ENCODE assay signal across 9 cellular contexts in genomic region chr3:149659173-149659468, GRCh38. TPM values are rescaled to one million over a fixed set of nuclear protein-coding genes. Genes with fewer than 3 reads are reported as not detected.
DNase-seq lines count a peak whose midpoint lies in the region; ATAC-seq and TF ChIP-seq lines count a peak whose summit lies in the region.
"Had no signal": no experiment of that assay in that cellular context is flagged by ENCODE, and none has a peak within 500 bp of the region (broad histone marks: within the 10 kb centered on the region; RNA-seq: fewer than 3 reads in every experiment).

No MANE protein-coding gene starts in this region.

- H3K4me1 ChIP-seq in HEK293 (ENCODE audit: control insufficient read depth, insufficient read depth, low read length) = peaks cover 3% of the 10 kb centered on the region; the same call in 1 of the 2 replicates

- peaks cover 7% of the 10 kb centered on the region for H3K4me1 Mint-ChIP-seq in activated naive CD8-positive, alpha-beta T cell treated with anti-CD3 and anti-CD28 coated beads for 36 hours
- peaks cover 12 to 14% of the 10 kb centered on the region in 2 donors for H3K4me1 Mint-ChIP-seq in immature natural killer cell
- H3K4me1 Mint-ChIP-seq in stimulated activated effector memory CD8-positive, alpha-beta T cell treated with anti-CD3 and anti-CD28 coated beads, Interleukin-12 subunit alpha, Interleukin-12 subunit beta, amount 100 ng/mL, for 72 hours = peaks cover 21% of the 10 kb centered on the region

- peak overlapping the region; percentile 91; the same call in 1 of the 2 replicates for H3K27ac ChIP-seq in HEK293 (ENCODE audit: extremely low read depth, low read depth, low read length)

- peaks cover 0 to 13% of the 10 kb centered on the region in 2 experiments; a peak in 1 of 3 replicates for H3K36me3 ChIP-seq in HEK293 (ENCODE audit: control insufficient read depth in 2 of 2, insufficient read depth in 1 of 2, low read length in 2 of 2)

- CTCF ChIA-PET in HEK293 (lab: Yijun Ruan, JAX) = interaction anchor here (0.6 to 3.7 kb wide), 5 partner anchors 33 to 123 kb away, joined by 3 to 16 read pairs (median 5); no protein-coding TSS in a partner anchor

- no peak for TF ChIP-seq CTCF in HEK293 (tag by site-specific recombination; IDR thresholded peaks at IDR 0.05)

- POLR2A ChIA-PET in HEK293 (lab: Yijun Ruan, JAX) = interaction anchor here (0.8 to 1.0 kb wide), 2 partner anchors 26 to 93 kb away, joined by 3 read pairs; partner anchors contain the start of gene COMMD2

- no peak overlapping the region for H3K27ac Mint-ChIP-seq in activated naive CD8-positive, alpha-beta T cell treated with anti-CD3 and anti-CD28 coated beads for 36 hours
- H3K27ac Mint-ChIP-seq in immature natural killer cell = no peak overlapping the region
- H3K27ac Mint-ChIP-seq in stimulated activated effector memory CD8-positive, alpha-beta T cell treated with anti-CD3 and anti-CD28 coated beads, Interleukin-12 subunit alpha, Interleukin-12 subunit beta, amount 100 ng/mL, for 72 hours = no peak overlapping the region

- H3K27me3 Mint-ChIP-seq in activated naive CD8-positive, alpha-beta T cell treated with anti-CD3 and anti-CD28 coated beads for 36 hours = peaks cover 85% of the 10 kb centered on the region
- peaks cover 5 to 22% (median 14%) of the 10 kb centered on the region in 3 donors for H3K27me3 Mint-ChIP-seq in immature natural killer cell (ENCODE audit: low read depth in 3 of 3)

- H3K9me3 ChIP-seq in HEK293 (ENCODE audit: control insufficient read depth, insufficient read depth, low read depth, low read length) = no peaks in the 10 kb centered on the region

- no peak for DNase-seq in activated naive CD8-positive, alpha-beta T cell treated with anti-CD3 and anti-CD28 coated beads for 36 hours
- no peak for DNase-seq in immature natural killer cell
- DNase-seq in stimulated activated effector memory CD8-positive, alpha-beta T cell treated with anti-CD3 and anti-CD28 coated beads, Interleukin-12 subunit alpha, Interleukin-12 subunit beta, amount 100 ng/mL, for 72 hours (ENCODE audit: low spot score in 2 of 2) = no peak
- no peak for DNase-seq in stimulated activated CD4-positive, alpha-beta T cell treated with anti-CD3 and anti-CD28 coated beads, Interleukin-4, amount 100 ng/mL, for 4 hours
- no peak for DNase-seq in DMS79 (lab: John Stamatoyannopoulos, UW)
- no peak for DNase-seq in activated gamma-delta T cell treated with Interleukin-2 at 50 U/mL for 16 hours
- DNase-seq: activated CD4-positive, CD25-positive, alpha-beta regulatory T cell had no signal

- H3K4me3 Mint-ChIP-seq in activated naive CD8-positive, alpha-beta T cell treated with anti-CD3 and anti-CD28 coated beads for 36 hours = peak overlapping the region; percentile 84
- peak overlapping the region in 4 of 5 donors; percentile 48 to 92 (median 72) for H3K4me3 Mint-ChIP-seq in immature natural killer cell
- H3K4me3 Mint-ChIP-seq in stimulated activated effector memory CD8-positive, alpha-beta T cell treated with anti-CD3 and anti-CD28 coated beads, Interleukin-12 subunit alpha, Interleukin-12 subunit beta, amount 100 ng/mL, for 72 hours = peak overlapping the region; percentile 81

- ATAC-seq in stimulated activated effector memory CD8-positive, alpha-beta T cell treated with anti-CD3 and anti-CD28 coated beads, Interleukin-12 subunit alpha, Interleukin-12 subunit beta, amount 100 ng/mL, for 72 hours = no peak
- no peak for ATAC-seq in GM21381 (IDR thresholded peaks at IDR 0.05; ENCODE audit: unreplicated experiment)

- H3K36me3 Mint-ChIP-seq in activated naive CD8-positive, alpha-beta T cell treated with anti-CD3 and anti-CD28 coated beads for 36 hours = peaks cover 2% of the 10 kb centered on the region
- no peaks in the 10 kb centered on the region for H3K36me3 Mint-ChIP-seq in immature natural killer cell
- no peaks in the 10 kb centered on the region for H3K36me3 Mint-ChIP-seq in stimulated activated effector memory CD8-positive, alpha-beta T cell treated with anti-CD3 and anti-CD28 coated beads, Interleukin-12 subunit alpha, Interleukin-12 subunit beta, amount 100 ng/mL, for 72 hours

- H3K9me3 Mint-ChIP-seq in activated naive CD8-positive, alpha-beta T cell treated with anti-CD3 and anti-CD28 coated beads for 36 hours = no peaks in the 10 kb centered on the region
- no peaks in the 10 kb centered on the region for H3K9me3 Mint-ChIP-seq in immature natural killer cell
- no peaks in the 10 kb centered on the region for H3K9me3 Mint-ChIP-seq in stimulated activated effector memory CD8-positive, alpha-beta T cell treated with anti-CD3 and anti-CD28 coated beads, Interleukin-12 subunit alpha, Interleukin-12 subunit beta, amount 100 ng/mL, for 72 hours

- H3K4me3 ChIP-seq in HEK293 (ENCODE audit: low read depth, low read length) = no peak overlapping the region; the same call in 1 of the 2 replicates

TF ChIP-seq in HEK293, 187 proteins besides CTCF, POLR2A, EP300 and RAD21 (continues in another document):
- TF ChIP-seq HOXA7 (CRISPR knock-in tag; IDR thresholded peaks at IDR 0.05; ENCODE audit: borderline replicate concordance) (no peak), ZNF792 (tag by site-specific recombination; IDR thresholded peaks at IDR 0.05) (no peak), ZNF404 (tag by site-specific recombination; IDR thresholded peaks at IDR 0.05) (no peak), ZEB2 (tag by site-specific recombination; IDR thresholded peaks at IDR 0.05) (no peak), ZNF121 (tag by site-specific recombination; IDR thresholded peaks at IDR 0.05) (no peak), ZNF843 (tag by site-specific recombination; IDR thresholded peaks at IDR 0.05) (no peak), KLF16 (tag by site-specific recombination; IDR thresholded peaks at IDR 0.05) (no peak), ZNF132 (tag by site-specific recombination; IDR thresholded peaks at IDR 0.05; ENCODE audit: borderline replicate concordance) (no peak), ZNF747 (tag by site-specific recombination; IDR thresholded peaks at IDR 0.05) (no peak)
- TF ChIP-seq, protein P1, sequence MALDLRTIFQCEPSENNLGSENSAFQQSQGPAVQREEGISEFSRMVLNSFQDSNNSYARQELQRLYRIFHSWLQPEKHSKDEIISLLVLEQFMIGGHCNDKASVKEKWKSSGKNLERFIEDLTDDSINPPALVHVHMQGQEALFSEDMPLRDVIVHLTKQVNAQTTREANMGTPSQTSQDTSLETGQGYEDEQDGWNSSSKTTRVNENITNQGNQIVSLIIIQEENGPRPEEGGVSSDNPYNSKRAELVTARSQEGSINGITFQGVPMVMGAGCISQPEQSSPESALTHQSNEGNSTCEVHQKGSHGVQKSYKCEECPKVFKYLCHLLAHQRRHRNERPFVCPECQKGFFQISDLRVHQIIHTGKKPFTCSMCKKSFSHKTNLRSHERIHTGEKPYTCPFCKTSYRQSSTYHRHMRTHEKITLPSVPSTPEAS (tag by site-specific recombination; IDR thresholded peaks at IDR 0.05) = no peak
- TF ChIP-seq, protein P2, sequence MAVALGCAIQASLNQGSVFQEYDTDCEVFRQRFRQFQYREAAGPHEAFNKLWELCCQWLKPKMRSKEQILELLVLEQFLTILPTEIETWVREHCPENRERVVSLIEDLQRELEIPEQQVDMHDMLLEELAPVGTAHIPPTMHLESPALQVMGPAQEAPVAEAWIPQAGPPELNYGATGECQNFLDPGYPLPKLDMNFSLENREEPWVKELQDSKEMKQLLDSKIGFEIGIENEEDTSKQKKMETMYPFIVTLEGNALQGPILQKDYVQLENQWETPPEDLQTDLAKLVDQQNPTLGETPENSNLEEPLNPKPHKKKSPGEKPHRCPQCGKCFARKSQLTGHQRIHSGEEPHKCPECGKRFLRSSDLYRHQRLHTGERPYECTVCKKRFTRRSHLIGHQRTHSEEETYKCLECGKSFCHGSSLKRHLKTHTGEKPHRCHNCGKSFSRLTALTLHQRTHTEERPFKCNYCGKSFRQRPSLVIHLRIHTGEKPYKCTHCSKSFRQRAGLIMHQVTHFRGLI (tag by site-specific recombination; IDR thresholded peaks at IDR 0.05) = no peak
- TF ChIP-seq, protein P3, sequence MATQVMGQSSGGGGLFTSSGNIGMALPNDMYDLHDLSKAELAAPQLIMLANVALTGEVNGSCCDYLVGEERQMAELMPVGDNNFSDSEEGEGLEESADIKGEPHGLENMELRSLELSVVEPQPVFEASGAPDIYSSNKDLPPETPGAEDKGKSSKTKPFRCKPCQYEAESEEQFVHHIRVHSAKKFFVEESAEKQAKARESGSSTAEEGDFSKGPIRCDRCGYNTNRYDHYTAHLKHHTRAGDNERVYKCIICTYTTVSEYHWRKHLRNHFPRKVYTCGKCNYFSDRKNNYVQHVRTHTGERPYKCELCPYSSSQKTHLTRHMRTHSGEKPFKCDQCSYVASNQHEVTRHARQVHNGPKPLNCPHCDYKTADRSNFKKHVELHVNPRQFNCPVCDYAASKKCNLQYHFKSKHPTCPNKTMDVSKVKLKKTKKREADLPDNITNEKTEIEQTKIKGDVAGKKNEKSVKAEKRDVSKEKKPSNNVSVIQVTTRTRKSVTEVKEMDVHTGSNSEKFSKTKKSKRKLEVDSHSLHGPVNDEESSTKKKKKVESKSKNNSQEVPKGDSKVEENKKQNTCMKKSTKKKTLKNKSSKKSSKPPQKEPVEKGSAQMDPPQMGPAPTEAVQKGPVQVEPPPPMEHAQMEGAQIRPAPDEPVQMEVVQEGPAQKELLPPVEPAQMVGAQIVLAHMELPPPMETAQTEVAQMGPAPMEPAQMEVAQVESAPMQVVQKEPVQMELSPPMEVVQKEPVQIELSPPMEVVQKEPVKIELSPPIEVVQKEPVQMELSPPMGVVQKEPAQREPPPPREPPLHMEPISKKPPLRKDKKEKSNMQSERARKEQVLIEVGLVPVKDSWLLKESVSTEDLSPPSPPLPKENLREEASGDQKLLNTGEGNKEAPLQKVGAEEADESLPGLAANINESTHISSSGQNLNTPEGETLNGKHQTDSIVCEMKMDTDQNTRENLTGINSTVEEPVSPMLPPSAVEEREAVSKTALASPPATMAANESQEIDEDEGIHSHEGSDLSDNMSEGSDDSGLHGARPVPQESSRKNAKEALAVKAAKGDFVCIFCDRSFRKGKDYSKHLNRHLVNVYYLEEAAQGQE (tag by site-specific recombination; IDR thresholded peaks at IDR 0.05) = no peak
- TF ChIP-seq, protein P4, sequence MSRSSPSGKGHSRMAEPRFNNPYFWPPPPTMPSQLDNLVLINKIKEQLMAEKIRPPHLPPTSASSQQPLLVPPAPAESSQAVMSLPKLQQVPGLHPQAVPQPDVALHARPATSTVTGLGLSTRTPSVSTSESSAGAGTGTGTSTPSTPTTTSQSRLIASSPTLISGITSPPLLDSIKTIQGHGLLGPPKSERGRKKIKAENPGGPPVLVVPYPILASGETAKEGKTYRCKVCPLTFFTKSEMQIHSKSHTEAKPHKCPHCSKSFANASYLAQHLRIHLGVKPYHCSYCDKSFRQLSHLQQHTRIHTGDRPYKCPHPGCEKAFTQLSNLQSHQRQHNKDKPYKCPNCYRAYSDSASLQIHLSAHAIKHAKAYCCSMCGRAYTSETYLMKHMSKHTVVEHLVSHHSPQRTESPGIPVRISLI (tag by site-specific recombination; IDR thresholded peaks at IDR 0.05) = no peak

RNA-seq across cellular contexts. Expression of gene WWTR1, which starts 1.3 kb away (rescaled TPM):
- total RNA-seq in activated naive CD8-positive, alpha-beta T cell treated with anti-CD3 and anti-CD28 coated beads for 36 hours = under 1 TPM; 0.16 to 0.33 TPM
- not detected for polyA plus RNA-seq in immature natural killer cell
